1 cellular context compared by ENCODE assay signal in the genomic region with DNA sequence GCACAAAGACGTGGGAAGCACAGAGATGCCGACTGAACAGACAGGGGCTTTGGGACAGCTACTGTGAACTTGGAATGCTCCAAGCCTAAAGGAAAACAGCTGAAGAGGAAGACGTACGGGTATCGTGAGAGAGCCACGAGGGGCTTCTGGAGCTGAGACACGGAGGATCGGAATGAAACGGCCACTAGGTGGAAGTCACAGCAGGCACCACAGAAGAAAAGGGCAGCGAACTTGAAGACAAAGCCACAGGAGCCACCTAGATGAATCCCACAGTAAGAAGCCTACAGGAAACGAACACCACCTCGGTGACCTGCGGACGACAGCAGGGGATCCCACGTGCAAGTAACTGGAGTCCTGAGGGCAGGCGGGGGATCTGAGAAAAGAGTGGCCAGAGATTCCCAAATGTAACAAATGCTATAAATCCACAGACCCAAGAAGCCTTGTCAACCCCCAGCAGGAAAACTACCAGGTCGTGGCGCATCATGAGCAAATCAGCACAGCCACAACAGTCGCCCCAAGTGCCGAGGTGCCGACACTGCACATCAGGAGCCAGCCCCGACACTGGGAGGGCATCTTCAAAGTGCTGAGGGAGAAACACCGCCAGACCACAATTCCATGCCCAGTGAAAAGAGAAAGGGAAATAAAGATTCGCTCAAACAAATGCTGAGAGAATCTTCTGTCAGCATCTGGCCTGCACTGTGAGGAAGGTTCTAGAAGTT.
TF ChIP-seq lines count a peak whose summit lies in the region.

No MANE protein-coding gene starts in this region.

TF ChIP-seq in K562, 482 proteins besides CTCF, POLR2A, EP300 and RAD21 (continues in another document):
- TF ChIP-seq CREM (IDR thresholded peaks at IDR 0.05; ENCODE audit: low read depth) (no peak), SREBF2 (CRISPR knock-in tag; IDR thresholded peaks at IDR 0.05) (no peak), RHOXF2B (CRISPR knock-in tag; conservative IDR thresholded peaks at IDR 0.05) (no peak), CXXC5 (CRISPR knock-in tag; IDR thresholded peaks at IDR 0.05) (0 out of 2 replicates have a peak, but pooled peaks have one; percentile 16), NFE2 (IDR thresholded peaks at IDR 0.05; ENCODE audit: low read depth) (0 out of 2 replicates have a peak, but pooled peaks have one; percentile 29), MAFG (tag; conservative IDR thresholded peaks at IDR 0.05) (0 out of 2 replicates have a peak, but pooled peaks have one; percentile 7), TEAD2 (tag; IDR thresholded peaks at IDR 0.05) (no peak), ZNF253 (CRISPR knock-in tag; conservative IDR thresholded peaks at IDR 0.05) (no peak), CBFA2T2 (conservative IDR thresholded peaks at IDR 0.05) (no peak), HOXB6 (CRISPR knock-in tag; IDR thresholded peaks at IDR 0.05; ENCODE audit: borderline replicate concordance) (no peak), NFE2L1 (tag; IDR thresholded peaks at IDR 0.05; ENCODE audit: borderline replicate concordance, low read depth) (no peak), ZNF316 (IDR thresholded peaks at IDR 0.05) (0 out of 2 replicates have a peak, but pooled peaks have one; percentile 31), XRCC5 (IDR thresholded peaks at IDR 0.05; ENCODE audit: low read depth, low read length) (no peak), ZBTB8A (IDR thresholded peaks at IDR 0.05; ENCODE audit: partially characterized antibody) (no peak), DACH1 (IDR thresholded peaks at IDR 0.05; ENCODE audit: partially characterized antibody) (no peak)
- TF ChIP-seq, protein P1, sequence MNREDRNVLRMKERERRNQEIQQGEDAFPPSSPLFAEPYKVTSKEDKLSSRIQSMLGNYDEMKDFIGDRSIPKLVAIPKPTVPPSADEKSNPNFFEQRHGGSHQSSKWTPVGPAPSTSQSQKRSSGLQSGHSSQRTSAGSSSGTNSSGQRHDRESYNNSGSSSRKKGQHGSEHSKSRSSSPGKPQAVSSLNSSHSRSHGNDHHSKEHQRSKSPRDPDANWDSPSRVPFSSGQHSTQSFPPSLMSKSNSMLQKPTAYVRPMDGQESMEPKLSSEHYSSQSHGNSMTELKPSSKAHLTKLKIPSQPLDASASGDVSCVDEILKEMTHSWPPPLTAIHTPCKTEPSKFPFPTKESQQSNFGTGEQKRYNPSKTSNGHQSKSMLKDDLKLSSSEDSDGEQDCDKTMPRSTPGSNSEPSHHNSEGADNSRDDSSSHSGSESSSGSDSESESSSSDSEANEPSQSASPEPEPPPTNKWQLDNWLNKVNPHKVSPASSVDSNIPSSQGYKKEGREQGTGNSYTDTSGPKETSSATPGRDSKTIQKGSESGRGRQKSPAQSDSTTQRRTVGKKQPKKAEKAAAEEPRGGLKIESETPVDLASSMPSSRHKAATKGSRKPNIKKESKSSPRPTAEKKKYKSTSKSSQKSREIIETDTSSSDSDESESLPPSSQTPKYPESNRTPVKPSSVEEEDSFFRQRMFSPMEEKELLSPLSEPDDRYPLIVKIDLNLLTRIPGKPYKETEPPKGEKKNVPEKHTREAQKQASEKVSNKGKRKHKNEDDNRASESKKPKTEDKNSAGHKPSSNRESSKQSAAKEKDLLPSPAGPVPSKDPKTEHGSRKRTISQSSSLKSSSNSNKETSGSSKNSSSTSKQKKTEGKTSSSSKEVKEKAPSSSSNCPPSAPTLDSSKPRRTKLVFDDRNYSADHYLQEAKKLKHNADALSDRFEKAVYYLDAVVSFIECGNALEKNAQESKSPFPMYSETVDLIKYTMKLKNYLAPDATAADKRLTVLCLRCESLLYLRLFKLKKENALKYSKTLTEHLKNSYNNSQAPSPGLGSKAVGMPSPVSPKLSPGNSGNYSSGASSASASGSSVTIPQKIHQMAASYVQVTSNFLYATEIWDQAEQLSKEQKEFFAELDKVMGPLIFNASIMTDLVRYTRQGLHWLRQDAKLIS (CRISPR knock-in tag; IDR thresholded peaks at IDR 0.05), result no peak
- TF ChIP-seq, protein P2, sequence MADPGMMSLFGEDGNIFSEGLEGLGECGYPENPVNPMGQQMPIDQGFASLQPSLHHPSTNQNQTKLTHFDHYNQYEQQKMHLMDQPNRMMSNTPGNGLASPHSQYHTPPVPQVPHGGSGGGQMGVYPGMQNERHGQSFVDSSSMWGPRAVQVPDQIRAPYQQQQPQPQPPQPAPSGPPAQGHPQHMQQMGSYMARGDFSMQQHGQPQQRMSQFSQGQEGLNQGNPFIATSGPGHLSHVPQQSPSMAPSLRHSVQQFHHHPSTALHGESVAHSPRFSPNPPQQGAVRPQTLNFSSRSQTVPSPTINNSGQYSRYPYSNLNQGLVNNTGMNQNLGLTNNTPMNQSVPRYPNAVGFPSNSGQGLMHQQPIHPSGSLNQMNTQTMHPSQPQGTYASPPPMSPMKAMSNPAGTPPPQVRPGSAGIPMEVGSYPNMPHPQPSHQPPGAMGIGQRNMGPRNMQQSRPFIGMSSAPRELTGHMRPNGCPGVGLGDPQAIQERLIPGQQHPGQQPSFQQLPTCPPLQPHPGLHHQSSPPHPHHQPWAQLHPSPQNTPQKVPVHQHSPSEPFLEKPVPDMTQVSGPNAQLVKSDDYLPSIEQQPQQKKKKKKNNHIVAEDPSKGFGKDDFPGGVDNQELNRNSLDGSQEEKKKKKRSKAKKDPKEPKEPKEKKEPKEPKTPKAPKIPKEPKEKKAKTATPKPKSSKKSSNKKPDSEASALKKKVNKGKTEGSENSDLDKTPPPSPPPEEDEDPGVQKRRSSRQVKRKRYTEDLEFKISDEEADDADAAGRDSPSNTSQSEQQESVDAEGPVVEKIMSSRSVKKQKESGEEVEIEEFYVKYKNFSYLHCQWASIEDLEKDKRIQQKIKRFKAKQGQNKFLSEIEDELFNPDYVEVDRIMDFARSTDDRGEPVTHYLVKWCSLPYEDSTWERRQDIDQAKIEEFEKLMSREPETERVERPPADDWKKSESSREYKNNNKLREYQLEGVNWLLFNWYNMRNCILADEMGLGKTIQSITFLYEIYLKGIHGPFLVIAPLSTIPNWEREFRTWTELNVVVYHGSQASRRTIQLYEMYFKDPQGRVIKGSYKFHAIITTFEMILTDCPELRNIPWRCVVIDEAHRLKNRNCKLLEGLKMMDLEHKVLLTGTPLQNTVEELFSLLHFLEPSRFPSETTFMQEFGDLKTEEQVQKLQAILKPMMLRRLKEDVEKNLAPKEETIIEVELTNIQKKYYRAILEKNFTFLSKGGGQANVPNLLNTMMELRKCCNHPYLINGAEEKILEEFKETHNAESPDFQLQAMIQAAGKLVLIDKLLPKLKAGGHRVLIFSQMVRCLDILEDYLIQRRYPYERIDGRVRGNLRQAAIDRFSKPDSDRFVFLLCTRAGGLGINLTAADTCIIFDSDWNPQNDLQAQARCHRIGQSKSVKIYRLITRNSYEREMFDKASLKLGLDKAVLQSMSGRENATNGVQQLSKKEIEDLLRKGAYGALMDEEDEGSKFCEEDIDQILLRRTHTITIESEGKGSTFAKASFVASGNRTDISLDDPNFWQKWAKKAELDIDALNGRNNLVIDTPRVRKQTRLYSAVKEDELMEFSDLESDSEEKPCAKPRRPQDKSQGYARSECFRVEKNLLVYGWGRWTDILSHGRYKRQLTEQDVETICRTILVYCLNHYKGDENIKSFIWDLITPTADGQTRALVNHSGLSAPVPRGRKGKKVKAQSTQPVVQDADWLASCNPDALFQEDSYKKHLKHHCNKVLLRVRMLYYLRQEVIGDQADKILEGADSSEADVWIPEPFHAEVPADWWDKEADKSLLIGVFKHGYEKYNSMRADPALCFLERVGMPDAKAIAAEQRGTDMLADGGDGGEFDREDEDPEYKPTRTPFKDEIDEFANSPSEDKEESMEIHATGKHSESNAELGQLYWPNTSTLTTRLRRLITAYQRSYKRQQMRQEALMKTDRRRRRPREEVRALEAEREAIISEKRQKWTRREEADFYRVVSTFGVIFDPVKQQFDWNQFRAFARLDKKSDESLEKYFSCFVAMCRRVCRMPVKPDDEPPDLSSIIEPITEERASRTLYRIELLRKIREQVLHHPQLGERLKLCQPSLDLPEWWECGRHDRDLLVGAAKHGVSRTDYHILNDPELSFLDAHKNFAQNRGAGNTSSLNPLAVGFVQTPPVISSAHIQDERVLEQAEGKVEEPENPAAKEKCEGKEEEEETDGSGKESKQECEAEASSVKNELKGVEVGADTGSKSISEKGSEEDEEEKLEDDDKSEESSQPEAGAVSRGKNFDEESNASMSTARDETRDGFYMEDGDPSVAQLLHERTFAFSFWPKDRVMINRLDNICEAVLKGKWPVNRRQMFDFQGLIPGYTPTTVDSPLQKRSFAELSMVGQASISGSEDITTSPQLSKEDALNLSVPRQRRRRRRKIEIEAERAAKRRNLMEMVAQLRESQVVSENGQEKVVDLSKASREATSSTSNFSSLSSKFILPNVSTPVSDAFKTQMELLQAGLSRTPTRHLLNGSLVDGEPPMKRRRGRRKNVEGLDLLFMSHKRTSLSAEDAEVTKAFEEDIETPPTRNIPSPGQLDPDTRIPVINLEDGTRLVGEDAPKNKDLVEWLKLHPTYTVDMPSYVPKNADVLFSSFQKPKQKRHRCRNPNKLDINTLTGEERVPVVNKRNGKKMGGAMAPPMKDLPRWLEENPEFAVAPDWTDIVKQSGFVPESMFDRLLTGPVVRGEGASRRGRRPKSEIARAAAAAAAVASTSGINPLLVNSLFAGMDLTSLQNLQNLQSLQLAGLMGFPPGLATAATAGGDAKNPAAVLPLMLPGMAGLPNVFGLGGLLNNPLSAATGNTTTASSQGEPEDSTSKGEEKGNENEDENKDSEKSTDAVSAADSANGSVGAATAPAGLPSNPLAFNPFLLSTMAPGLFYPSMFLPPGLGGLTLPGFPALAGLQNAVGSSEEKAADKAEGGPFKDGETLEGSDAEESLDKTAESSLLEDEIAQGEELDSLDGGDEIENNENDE (IDR thresholded peaks at IDR 0.05; ENCODE audit: low read depth, low read length), result no peak
- TF ChIP-seq, protein P3, sequence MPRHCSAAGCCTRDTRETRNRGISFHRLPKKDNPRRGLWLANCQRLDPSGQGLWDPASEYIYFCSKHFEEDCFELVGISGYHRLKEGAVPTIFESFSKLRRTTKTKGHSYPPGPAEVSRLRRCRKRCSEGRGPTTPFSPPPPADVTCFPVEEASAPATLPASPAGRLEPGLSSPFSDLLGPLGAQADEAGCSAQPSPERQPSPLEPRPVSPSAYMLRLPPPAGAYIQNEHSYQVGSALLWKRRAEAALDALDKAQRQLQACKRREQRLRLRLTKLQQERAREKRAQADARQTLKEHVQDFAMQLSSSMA (CRISPR knock-in tag; IDR thresholded peaks at IDR 0.05), result no peak
- TF ChIP-seq, protein P4, sequence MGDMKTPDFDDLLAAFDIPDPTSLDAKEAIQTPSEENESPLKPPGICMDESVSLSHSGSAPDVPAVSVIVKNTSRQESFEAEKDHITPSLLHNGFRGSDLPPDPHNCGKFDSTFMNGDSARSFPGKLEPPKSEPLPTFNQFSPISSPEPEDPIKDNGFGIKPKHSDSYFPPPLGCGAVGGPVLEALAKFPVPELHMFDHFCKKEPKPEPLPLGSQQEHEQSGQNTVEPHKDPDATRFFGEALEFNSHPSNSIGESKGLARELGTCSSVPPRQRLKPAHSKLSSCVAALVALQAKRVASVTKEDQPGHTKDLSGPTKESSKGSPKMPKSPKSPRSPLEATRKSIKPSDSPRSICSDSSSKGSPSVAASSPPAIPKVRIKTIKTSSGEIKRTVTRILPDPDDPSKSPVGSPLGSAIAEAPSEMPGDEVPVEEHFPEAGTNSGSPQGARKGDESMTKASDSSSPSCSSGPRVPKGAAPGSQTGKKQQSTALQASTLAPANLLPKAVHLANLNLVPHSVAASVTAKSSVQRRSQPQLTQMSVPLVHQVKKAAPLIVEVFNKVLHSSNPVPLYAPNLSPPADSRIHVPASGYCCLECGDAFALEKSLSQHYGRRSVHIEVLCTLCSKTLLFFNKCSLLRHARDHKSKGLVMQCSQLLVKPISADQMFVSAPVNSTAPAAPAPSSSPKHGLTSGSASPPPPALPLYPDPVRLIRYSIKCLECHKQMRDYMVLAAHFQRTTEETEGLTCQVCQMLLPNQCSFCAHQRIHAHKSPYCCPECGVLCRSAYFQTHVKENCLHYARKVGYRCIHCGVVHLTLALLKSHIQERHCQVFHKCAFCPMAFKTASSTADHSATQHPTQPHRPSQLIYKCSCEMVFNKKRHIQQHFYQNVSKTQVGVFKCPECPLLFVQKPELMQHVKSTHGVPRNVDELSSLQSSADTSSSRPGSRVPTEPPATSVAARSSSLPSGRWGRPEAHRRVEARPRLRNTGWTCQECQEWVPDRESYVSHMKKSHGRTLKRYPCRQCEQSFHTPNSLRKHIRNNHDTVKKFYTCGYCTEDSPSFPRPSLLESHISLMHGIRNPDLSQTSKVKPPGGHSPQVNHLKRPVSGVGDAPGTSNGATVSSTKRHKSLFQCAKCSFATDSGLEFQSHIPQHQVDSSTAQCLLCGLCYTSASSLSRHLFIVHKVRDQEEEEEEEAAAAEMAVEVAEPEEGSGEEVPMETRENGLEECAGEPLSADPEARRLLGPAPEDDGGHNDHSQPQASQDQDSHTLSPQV (IDR thresholded peaks at IDR 0.05), result no peak
- TF ChIP-seq, protein P5, sequence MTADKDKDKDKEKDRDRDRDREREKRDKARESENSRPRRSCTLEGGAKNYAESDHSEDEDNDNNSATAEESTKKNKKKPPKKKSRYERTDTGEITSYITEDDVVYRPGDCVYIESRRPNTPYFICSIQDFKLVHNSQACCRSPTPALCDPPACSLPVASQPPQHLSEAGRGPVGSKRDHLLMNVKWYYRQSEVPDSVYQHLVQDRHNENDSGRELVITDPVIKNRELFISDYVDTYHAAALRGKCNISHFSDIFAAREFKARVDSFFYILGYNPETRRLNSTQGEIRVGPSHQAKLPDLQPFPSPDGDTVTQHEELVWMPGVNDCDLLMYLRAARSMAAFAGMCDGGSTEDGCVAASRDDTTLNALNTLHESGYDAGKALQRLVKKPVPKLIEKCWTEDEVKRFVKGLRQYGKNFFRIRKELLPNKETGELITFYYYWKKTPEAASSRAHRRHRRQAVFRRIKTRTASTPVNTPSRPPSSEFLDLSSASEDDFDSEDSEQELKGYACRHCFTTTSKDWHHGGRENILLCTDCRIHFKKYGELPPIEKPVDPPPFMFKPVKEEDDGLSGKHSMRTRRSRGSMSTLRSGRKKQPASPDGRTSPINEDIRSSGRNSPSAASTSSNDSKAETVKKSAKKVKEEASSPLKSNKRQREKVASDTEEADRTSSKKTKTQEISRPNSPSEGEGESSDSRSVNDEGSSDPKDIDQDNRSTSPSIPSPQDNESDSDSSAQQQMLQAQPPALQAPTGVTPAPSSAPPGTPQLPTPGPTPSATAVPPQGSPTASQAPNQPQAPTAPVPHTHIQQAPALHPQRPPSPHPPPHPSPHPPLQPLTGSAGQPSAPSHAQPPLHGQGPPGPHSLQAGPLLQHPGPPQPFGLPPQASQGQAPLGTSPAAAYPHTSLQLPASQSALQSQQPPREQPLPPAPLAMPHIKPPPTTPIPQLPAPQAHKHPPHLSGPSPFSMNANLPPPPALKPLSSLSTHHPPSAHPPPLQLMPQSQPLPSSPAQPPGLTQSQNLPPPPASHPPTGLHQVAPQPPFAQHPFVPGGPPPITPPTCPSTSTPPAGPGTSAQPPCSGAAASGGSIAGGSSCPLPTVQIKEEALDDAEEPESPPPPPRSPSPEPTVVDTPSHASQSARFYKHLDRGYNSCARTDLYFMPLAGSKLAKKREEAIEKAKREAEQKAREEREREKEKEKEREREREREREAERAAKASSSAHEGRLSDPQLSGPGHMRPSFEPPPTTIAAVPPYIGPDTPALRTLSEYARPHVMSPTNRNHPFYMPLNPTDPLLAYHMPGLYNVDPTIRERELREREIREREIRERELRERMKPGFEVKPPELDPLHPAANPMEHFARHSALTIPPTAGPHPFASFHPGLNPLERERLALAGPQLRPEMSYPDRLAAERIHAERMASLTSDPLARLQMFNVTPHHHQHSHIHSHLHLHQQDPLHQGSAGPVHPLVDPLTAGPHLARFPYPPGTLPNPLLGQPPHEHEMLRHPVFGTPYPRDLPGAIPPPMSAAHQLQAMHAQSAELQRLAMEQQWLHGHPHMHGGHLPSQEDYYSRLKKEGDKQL (CRISPR knock-in tag; IDR thresholded peaks at IDR 0.05; ENCODE audit: borderline replicate concordance), result no peak
